Comparison of ENCODE assay signal across 20 cellular contexts in the genomic region with DNA sequence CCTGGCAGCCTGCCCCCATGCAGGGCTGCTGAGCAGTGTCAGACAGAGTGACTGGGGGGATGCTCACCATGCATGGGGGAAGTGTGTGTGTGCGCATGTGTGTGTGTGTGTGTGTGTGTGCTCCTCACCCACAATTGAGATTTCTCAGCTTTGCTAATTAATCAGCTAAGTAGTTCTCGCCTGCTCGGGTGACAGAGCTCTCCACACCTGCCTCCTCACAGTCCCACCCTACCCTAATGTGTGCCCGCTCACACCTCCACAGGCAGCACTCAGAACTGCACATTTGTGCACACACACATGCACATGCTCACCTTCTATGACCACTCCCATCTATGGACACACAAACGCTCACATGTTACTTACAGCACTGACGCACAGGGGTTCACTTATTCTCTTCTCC. TPM values are rescaled to one million over a fixed set of nuclear protein-coding genes. Genes with fewer than 3 reads are reported as not detected.
DNase-seq lines count a peak whose midpoint lies in the region; ATAC-seq and TF ChIP-seq lines count a peak whose summit lies in the region.
"Had no signal": no experiment of that assay in that cellular context is flagged by ENCODE, and none has a peak within 500 bp of the region (broad histone marks: within the 10 kb centered on the region; RNA-seq: fewer than 3 reads in every experiment).

No MANE protein-coding gene starts in this region.

- no peak for TF ChIP-seq POLR2A in suprapubic skin (IDR thresholded peaks at IDR 0.05)

- H3K27ac Mint-ChIP-seq in WTC11, result no peak overlapping the region
- peak overlapping the region; percentile 73 for H3K27ac Mint-ChIP-seq in stimulated activated effector memory CD8-positive, alpha-beta T cell treated with anti-CD3 and anti-CD28 coated beads, Interleukin-12 subunit alpha, Interleukin-12 subunit beta, amount 100 ng/mL, for 72 hours
- H3K27ac Mint-ChIP-seq: stimulated activated memory B cell treated with anti-CD40 and anti-IgM and Interleukin-4, amounts not matched to agents 10 μg/mL and 1 μg/mL and 100 μg/mL, for 72 hours had no signal

- DNase-seq in NCI-H2107 treated with DMSO at 0.1 percent for 48 hours (lab: John Stamatoyannopoulos, UW; ENCODE audit: unreplicated experiment) (peak; percentile 8), NCI-H2107 (lab: John Stamatoyannopoulos, UW) (no peak), WTC11 (ENCODE audit: low spot score) (no peak), A172 (ENCODE audit: low spot score) (no peak), HEK293T (ENCODE audit: extremely low spot score) (no peak), suprapubic skin (ENCODE audit: low spot score in 2 of 2) (no peak)
- DNase-seq in stimulated activated effector memory CD8-positive, alpha-beta T cell treated with anti-CD3 and anti-CD28 coated beads, Interleukin-12 subunit alpha, Interleukin-12 subunit beta, amount 100 ng/mL, for 72 hours (ENCODE audit: low spot score in 2 of 2), result no peak
- DNase-seq: activated CD4-positive, alpha-beta T cell treated with anti-CD3 and anti-CD28 coated beads for 4 hours; activated CD8-positive, alpha-beta memory T cell treated with anti-CD3 and anti-CD28 coated beads, Interleukin-2, amount 50 U/mL, for 4 hours; activated gamma-delta T cell treated with Interleukin-2 at 50 U/mL for 16 hours; anterior cingulate cortex; C1 segment of cervical spinal cord; naive B cell; NCI-H1105 treated with DMSO at 0.1 percent for 48 hours; NK-92 treated with Interleukin-12 subunit alpha and Interleukin-12 subunit beta, amount 100 ng/mL, for 24 hours; sigmoid colon had no signal

- CTCF ChIA-PET in WTC11 (lab: Charles Lee), result interaction anchor here (0.8 to 2.2 kb wide), 8 partner anchors 12 to 85 kb away, joined by 3 to 10 read pairs (median 4); no protein-coding TSS in a partner anchor
- CTCF ChIA-PET in HEK293T (lab: Yijun Ruan, JAX), result no interaction called here

- no peaks in the 10 kb centered on the region for H3K4me1 ChIP-seq in suprapubic skin
- H3K4me1 ChIP-seq: parathyroid adenoma, sigmoid colon, tibial nerve had no signal

- H3K4me3 ChIP-seq in GM12875 (ENCODE audit: low read depth, low read length), result no peak overlapping the region
- no peak overlapping the region for H3K4me3 ChIP-seq in suprapubic skin
- H3K4me3 ChIP-seq: sigmoid colon, tibial nerve had no signal

- no peaks in the 10 kb centered on the region for H3K9me3 Mint-ChIP-seq in WTC11
- no peaks in the 10 kb centered on the region for H3K9me3 Mint-ChIP-seq in stimulated activated effector memory CD8-positive, alpha-beta T cell treated with anti-CD3 and anti-CD28 coated beads, Interleukin-12 subunit alpha, Interleukin-12 subunit beta, amount 100 ng/mL, for 72 hours
- H3K9me3 Mint-ChIP-seq: naive B cell; stimulated activated memory B cell treated with anti-CD40 and anti-IgM and Interleukin-4, amounts not matched to agents 10 μg/mL and 1 μg/mL and 100 μg/mL, for 72 hours had no signal

- no peaks in the 10 kb centered on the region for H3K27me3 Mint-ChIP-seq in WTC11 (ENCODE audit: low read depth)

- H3K27me3 ChIP-seq in suprapubic skin, result no peaks in the 10 kb centered on the region
- H3K27me3 ChIP-seq: sigmoid colon, tibial nerve had no signal

- TF ChIP-seq EP300 in suprapubic skin (IDR thresholded peaks at IDR 0.05), result no peak

- peak; percentile 38 for ATAC-seq in WTC11
- peak; percentile 65 for ATAC-seq in stimulated activated effector memory CD8-positive, alpha-beta T cell treated with anti-CD3 and anti-CD28 coated beads, Interleukin-12 subunit alpha, Interleukin-12 subunit beta, amount 100 ng/mL, for 72 hours
- ATAC-seq: stimulated activated memory B cell treated with anti-CD40 and anti-IgM and Interleukin-4, amounts not matched to agents 10 μg/mL and 1 μg/mL and 100 μg/mL, for 72 hours had no signal

- 94% methylated on average over 6 of the region's 6 CpGs for WGBS in suprapubic skin

- no peaks in the 10 kb centered on the region for H3K36me3 Mint-ChIP-seq in WTC11
- no peaks in the 10 kb centered on the region for H3K36me3 Mint-ChIP-seq in stimulated activated effector memory CD8-positive, alpha-beta T cell treated with anti-CD3 and anti-CD28 coated beads, Interleukin-12 subunit alpha, Interleukin-12 subunit beta, amount 100 ng/mL, for 72 hours
- H3K36me3 Mint-ChIP-seq: naive B cell; stimulated activated memory B cell treated with anti-CD40 and anti-IgM and Interleukin-4, amounts not matched to agents 10 μg/mL and 1 μg/mL and 100 μg/mL, for 72 hours had no signal

- POLR2A ChIA-PET in WTC11 (lab: Charles Lee), result no interaction called here
- POLR2A ChIA-PET in HEK293T (lab: Yijun Ruan, JAX), result no interaction called here

- peaks cover 13% of the 10 kb centered on the region for H3K4me1 Mint-ChIP-seq in WTC11
- H3K4me1 Mint-ChIP-seq in stimulated activated effector memory CD8-positive, alpha-beta T cell treated with anti-CD3 and anti-CD28 coated beads, Interleukin-12 subunit alpha, Interleukin-12 subunit beta, amount 100 ng/mL, for 72 hours, result peaks cover 54% of the 10 kb centered on the region
- H3K4me1 Mint-ChIP-seq: naive B cell; stimulated activated memory B cell treated with anti-CD40 and anti-IgM and Interleukin-4, amounts not matched to agents 10 μg/mL and 1 μg/mL and 100 μg/mL, for 72 hours had no signal

- no peaks in the 10 kb centered on the region for H3K9me3 ChIP-seq in suprapubic skin
- H3K9me3 ChIP-seq: sigmoid colon, tibial nerve had no signal

- TF ChIP-seq CTCF in GM12875 (IDR thresholded peaks at IDR 0.05; ENCODE audit: borderline replicate concordance, insufficient read depth, low read depth, low read length) (peak; percentile 21; the same call in 1 of the 2 replicates), WTC11 (IDR thresholded peaks at IDR 0.05) (no peak), suprapubic skin (IDR thresholded peaks at IDR 0.05) (no peak)

- H3K36me3 ChIP-seq in suprapubic skin, result no peaks in the 10 kb centered on the region
- H3K36me3 ChIP-seq: sigmoid colon, tibial nerve had no signal

- H3K4me3 Mint-ChIP-seq in WTC11, result no peak overlapping the region
- H3K4me3 Mint-ChIP-seq in stimulated activated effector memory CD8-positive, alpha-beta T cell treated with anti-CD3 and anti-CD28 coated beads, Interleukin-12 subunit alpha, Interleukin-12 subunit beta, amount 100 ng/mL, for 72 hours, result no peak overlapping the region
- H3K4me3 Mint-ChIP-seq: naive B cell; stimulated activated memory B cell treated with anti-CD40 and anti-IgM and Interleukin-4, amounts not matched to agents 10 μg/mL and 1 μg/mL and 100 μg/mL, for 72 hours had no signal

- no peak overlapping the region for H3K27ac ChIP-seq in suprapubic skin
- H3K27ac ChIP-seq: parathyroid adenoma, sigmoid colon, tibial nerve had no signal

TF ChIP-seq in HEK293T, 16 proteins besides CTCF, POLR2A, EP300 and RAD21:
- no peak for TF ChIP-seq NFRKB (IDR thresholded peaks at IDR 0.05)
- no peak for TF ChIP-seq L3MBTL2 (conservative IDR thresholded peaks at IDR 0.05)
- TF ChIP-seq ZNF384 (IDR thresholded peaks at IDR 0.05), result no peak
- TF ChIP-seq LEF1 (IDR thresholded peaks at IDR 0.05; ENCODE audit: borderline replicate concordance), result no peak
- no peak for TF ChIP-seq SUZ12 (IDR thresholded peaks at IDR 0.05)
- TF ChIP-seq BHLHE40 (IDR thresholded peaks at IDR 0.05; ENCODE audit: borderline replicate concordance), result no peak
- no peak for TF ChIP-seq TARDBP (IDR thresholded peaks at IDR 0.05)
- TF ChIP-seq FOXK2 (IDR thresholded peaks at IDR 0.05), result no peak
- no peak for TF ChIP-seq HDGF (IDR thresholded peaks at IDR 0.05; ENCODE audit: borderline replicate concordance)
- TF ChIP-seq ELF4 (IDR thresholded peaks at IDR 0.05), result no peak
- no peak for TF ChIP-seq FOXA1 (IDR thresholded peaks at IDR 0.05)
- no peak for TF ChIP-seq CTBP1 (IDR thresholded peaks at IDR 0.05; ENCODE audit: borderline replicate concordance)
TF ChIP-seq in HEK293T: peak in this region for 0.

RNA-seq across cellular contexts. Expression of a gene that starts 37.3 kb away (rescaled TPM):
- total RNA-seq in WTC11 (2021), result 22.0 to 23.4 TPM (median 22.3 TPM) in 3 replicates
- 0.22 and 0.26 TPM in 2 replicates for total RNA-seq in A172 (2014; rRNA removed; shearing (Covaris generic))
- 1 to 10 TPM; 1.4 to 5.6 (median 1.7) TPM for total RNA-seq in suprapubic skin
